In the genomic region with DNA sequence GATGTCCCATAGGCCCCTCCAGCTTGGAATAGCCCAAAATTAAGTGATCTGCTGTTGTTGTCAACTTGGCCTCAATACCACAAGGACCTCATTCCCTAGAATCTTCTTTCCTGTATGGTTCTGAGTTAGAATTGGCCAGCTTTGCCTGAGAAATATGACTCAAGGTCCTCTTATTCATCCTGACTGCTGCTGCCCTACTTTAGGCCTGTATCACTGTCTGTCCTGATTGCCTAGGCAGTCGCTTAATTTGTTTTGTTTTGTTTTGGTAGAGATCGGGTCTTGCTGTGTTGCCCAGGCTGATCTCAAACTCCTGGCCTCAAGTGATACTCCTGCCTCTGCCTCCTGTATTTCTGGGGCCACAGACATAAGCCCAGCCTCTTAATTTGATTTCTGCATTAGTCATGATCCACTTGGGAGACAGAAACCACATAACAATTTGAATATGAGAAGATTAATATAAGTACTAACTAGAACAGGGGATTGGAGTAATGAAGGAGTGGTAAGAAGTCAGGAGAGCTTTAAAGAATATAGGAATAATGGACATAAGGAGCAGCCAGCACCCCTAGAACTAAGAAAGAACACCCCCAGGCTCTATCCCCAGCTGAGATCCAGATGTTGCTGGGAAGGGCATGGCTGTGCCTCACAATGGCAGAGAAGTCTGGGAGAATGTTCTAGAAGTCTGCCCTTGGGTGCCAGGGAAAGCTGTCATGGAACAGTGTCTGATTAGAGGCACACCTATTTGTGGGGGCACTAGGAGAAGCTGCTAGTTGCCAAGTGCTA, we compare ENCODE assay signal across 1 cellular context.
TF ChIP-seq lines count a peak whose summit lies in the region.

No MANE protein-coding gene starts in this region.

TF ChIP-seq in SK-N-SH, 30 proteins besides CTCF, POLR2A, EP300 and RAD21 (continued from another document):
- TF ChIP-seq POLR2AphosphoS5 (IDR thresholded peaks at IDR 0.05; ENCODE audit: low read depth, low read length) (no peak), TCF12 (IDR thresholded peaks at IDR 0.05) (no peak), FOXM1 (IDR thresholded peaks at IDR 0.05; ENCODE audit: low read depth) (no peak)
- TF ChIP-seq, protein P1, sequence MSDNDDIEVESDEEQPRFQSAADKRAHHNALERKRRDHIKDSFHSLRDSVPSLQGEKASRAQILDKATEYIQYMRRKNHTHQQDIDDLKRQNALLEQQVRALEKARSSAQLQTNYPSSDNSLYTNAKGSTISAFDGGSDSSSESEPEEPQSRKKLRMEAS (IDR thresholded peaks at IDR 0.05; ENCODE audit: low read depth), result no peak
